Comparison of ENCODE assay signal across 20 cellular contexts in the genomic region with DNA sequence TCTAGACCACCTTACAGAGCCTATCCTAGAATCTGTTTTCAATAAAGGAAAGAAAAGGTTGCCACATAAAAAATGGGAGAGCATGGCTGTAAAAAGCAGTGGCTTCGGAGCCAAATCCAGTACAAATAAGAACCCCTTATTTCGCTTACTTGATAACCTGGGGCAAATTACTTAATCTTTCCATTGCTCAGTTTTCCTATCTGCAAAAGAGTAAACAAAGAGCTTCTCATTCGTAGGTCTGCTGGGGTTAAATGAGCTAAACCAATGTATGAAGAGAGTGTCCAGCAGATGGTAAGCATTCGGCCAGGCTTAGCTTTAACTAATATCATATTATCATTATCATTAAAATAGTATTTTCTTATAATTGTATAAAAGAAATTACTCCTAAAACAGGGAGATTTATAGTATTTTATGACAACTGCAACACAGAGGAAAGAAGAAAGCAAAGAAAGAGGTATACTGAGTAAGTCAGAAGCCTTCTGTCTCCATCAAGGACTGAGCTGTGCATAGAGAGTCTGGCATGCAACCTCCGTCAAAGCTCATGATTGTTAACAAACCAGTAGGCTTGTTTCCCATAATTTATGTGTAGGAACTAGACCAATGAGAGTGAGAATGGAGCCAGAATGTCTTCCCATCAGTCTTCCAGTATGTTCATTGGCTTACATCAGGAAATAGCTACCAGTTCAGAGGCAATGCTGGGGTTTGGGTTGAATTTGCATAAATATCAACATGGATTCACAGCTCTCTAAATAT.
DNase-seq lines count a peak whose midpoint lies in the region; ATAC-seq, FAIRE-seq and TF ChIP-seq lines count a peak whose summit lies in the region.
"Had no signal": no experiment of that assay in that cellular context is flagged by ENCODE, and none has a peak within 500 bp of the region (broad histone marks: within the 10 kb centered on the region; RNA-seq: fewer than 3 reads in every experiment).

No MANE protein-coding gene starts in this region.

- no peak for ATAC-seq in lower lobe of right lung
- no peak for ATAC-seq in HG03159 (IDR thresholded peaks at IDR 0.05; ENCODE audit: unreplicated experiment)

- intact Hi-C loops in OCI-LY7 (cut with micrococcal nuclease; ENCODE audit: unreplicated experiment) (no loop called here), dorsolateral prefrontal cortex (cut with DNase I) (no loop called here), lower lobe of right lung (cut with DNase I) (no loop called here)

- H3K4me1 ChIP-seq in OCI-LY7 (ENCODE audit: insufficient read depth, low read length, poor library complexity, severe bottlenecking) (peaks cover 25% of the 10 kb centered on the region), lower lobe of right lung (no peaks in the 10 kb centered on the region)

- H4K20me1 ChIP-seq in OCI-LY7 (ENCODE audit: insufficient read depth, low read length): no peaks in the 10 kb centered on the region

- no TSS peak for BruUV-seq in OCI-LY7 (replicated peaks; lab: Mats Ljungman, UMichigan)

- H3K9me2 ChIP-seq in OCI-LY7 (ENCODE audit: insufficient read depth, low read length): no peaks in the 10 kb centered on the region

- H3K79me2 ChIP-seq in OCI-LY7 (ENCODE audit: insufficient read depth, low read depth, low read length): no peaks in the 10 kb centered on the region

- POLR2A ChIA-PET in OCI-LY7 (lab: Charles Lee): interaction anchor here (1.4 kb wide), 1 partner anchor 14 kb away, joined by 3 read pairs; no protein-coding TSS in a partner anchor

- no peak overlapping the region for H3K4me3 ChIP-seq in OCI-LY7 (ENCODE audit: low read depth, low read length, poor library complexity, severe bottlenecking)
- no peak overlapping the region for H3K4me3 ChIP-seq in dorsolateral prefrontal cortex
- H3K4me3 ChIP-seq in lower lobe of right lung: no peak overlapping the region

- H3K4me2 ChIP-seq in OCI-LY7 (ENCODE audit: low read length): no peak overlapping the region

- no peak overlapping the region for H3K27ac ChIP-seq in OCI-LY7 (ENCODE audit: low read depth, low read length, poor library complexity, severe bottlenecking)
- H3K27ac ChIP-seq in dorsolateral prefrontal cortex: peak overlapping the region in 47 of 59 donors; percentile 2 to 82 (median 62)
- H3K27ac ChIP-seq in lower lobe of right lung: no peak overlapping the region
- H3K27ac ChIP-seq: C4-2B, HL-60 had no signal

- H3K27me3 ChIP-seq in dorsolateral prefrontal cortex (no peaks in the 10 kb centered on the region), lower lobe of right lung (ENCODE audit: low read depth) (no peaks in the 10 kb centered on the region)
- H3K27me3 ChIP-seq: BE2C had no signal

- no peaks in the 10 kb centered on the region for H3K9me3 ChIP-seq in OCI-LY7 (ENCODE audit: low read length)
- H3K9me3 ChIP-seq in lower lobe of right lung: no peaks in the 10 kb centered on the region
- H3K9me3 ChIP-seq: BE2C had no signal

- no peaks in the 10 kb centered on the region for H3K36me3 ChIP-seq in OCI-LY7 (ENCODE audit: insufficient read depth, low read length)
- no peaks in the 10 kb centered on the region for H3K36me3 ChIP-seq in lower lobe of right lung

- TF ChIP-seq CTCF in OCI-LY7 (conservative IDR thresholded peaks at IDR 0.05; ENCODE audit: low read length) (no peak), dorsolateral prefrontal cortex (IDR thresholded peaks at IDR 0.05 in 54 of 56, conservative IDR thresholded peaks at IDR 0.05 in 2 of 56; ENCODE audit: low read depth in 1 of 56, partially characterized antibody in 56 of 56) (no peak), lower lobe of right lung (IDR thresholded peaks at IDR 0.05) (no peak)

- peak; percentile 23 for FAIRE-seq in urothelium cell line (lab: Jason Lieb, UNC)
- FAIRE-seq: D721Med, GM12892, GM19239 had no signal

- CTCF ChIA-PET in OCI-LY7 (lab: Charles Lee; ENCODE audit: unreplicated experiment): no interaction called here

- H2AFZ ChIP-seq in OCI-LY7 (ENCODE audit: low read length): 0 out of 2 replicates have a peak overlapping the region, but pooled peaks have one; percentile 16

- no peak for DNase-seq in OCI-LY7 (ENCODE audit: low spot score)
- no peak for DNase-seq in dorsolateral prefrontal cortex
- DNase-seq in medulla oblongata (ENCODE audit: extremely low spot score): peak; percentile 58
- no peak for DNase-seq in urothelium cell line (ENCODE audit: low spot score)
- DNase-seq in lower lobe of right lung: no peak
- no peak for DNase-seq in NCI-H2029 treated with DMSO at 0.1 percent for 48 hours (lab: John Stamatoyannopoulos, UW)
- DNase-seq: BE2C; CD4-positive, alpha-beta memory T cell; COR-L47; DMS153; DND-41; GDM1; GOT3; H9 had no signal

Comparison
In these comparisons a context has a peak if more than half of its experiments do, and no peak if none do; other contexts are left out.
1. H3K27ac ChIP-seq: peak in dorsolateral prefrontal cortex (47 of 59); none in OCI-LY7 (single experiment) and lower lobe of right lung (single experiment).